8 cellular contexts compared by ENCODE assay signal in the genomic region with DNA sequence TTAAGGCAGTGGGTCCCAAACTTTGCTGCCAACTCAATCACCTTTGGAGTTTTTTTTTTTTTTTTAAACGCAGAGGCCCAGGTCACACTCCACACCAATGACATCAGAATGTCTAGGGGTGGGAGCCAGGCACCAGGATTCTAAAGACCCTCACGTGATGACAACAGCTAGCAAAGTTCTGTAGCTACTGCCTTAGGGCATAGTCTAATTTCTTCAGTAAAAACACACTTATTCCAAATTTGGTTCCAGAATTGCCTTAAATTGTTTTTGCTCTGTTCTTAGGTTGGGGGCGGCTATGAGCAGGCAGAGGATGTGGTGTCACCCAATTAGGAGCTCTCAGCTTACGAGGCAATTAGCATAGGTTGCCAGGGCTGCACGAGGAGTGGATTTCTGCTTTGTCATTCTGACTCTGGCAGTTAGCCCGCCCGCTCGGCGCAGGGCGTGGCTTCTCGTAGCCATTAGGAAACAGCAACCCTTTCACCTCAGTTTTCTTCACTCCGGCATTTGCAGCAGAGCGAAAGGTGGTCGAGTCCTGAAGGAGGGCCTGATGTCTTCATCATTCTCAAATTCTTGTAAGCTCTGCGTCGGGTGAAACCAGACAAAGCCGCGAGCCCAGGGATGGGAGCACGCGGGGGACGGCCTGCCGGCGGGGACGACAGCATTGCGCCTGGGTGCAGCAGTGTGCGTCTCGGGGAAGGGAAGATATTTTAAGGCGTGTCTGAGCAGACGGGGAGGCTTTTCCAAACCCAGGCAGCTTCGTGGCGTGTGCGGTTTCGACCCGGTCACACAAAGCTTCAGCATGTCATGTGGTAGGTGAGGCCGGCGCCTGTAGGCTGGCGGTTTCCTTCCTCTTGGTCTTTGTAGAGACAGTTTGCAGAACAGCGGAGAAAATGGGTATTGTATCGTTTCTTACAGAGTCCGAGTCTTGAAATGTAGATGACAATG. TPM values are rescaled to one million over a fixed set of nuclear protein-coding genes. Genes with fewer than 3 reads are reported as not detected.
A peak's percentile ranks its signal among the peaks of the same experiment; 100 is the strongest.
DNase-seq lines count a peak whose midpoint lies in the region; TF ChIP-seq lines count a peak whose summit lies in the region.

No MANE protein-coding gene starts in this region.

- peaks cover 26% of the 10 kb centered on the region for H3K4me1 Mint-ChIP-seq in neural progenitor cell

- peak overlapping the region; percentile 86 for H3K9ac ChIP-seq in MM.1S (ENCODE audit: low read length)
- peak overlapping the region; percentile 24 for H3K9ac ChIP-seq in neural progenitor cell

- no peaks in the 10 kb centered on the region for H3K27me3 Mint-ChIP-seq in neural progenitor cell (ENCODE audit: insufficient read depth, low read depth)

- H3K4me3 ChIP-seq in MM.1S (ENCODE audit: low read length) (peak overlapping the region; percentile 83), neural progenitor cell (peak overlapping the region; percentile 67)

- H3K4me1 ChIP-seq in MM.1S (ENCODE audit: low read length) (peaks cover 12% of the 10 kb centered on the region), neural progenitor cell (peaks cover 27% of the 10 kb centered on the region)

- H3K27ac ChIP-seq in MM.1S (ENCODE audit: low read length) = peak overlapping the region; percentile 95
- peak overlapping the region; percentile 81 for H3K27ac ChIP-seq in neural progenitor cell

- no peaks in the 10 kb centered on the region for H4K20me1 ChIP-seq in MM.1S (ENCODE audit: insufficient read depth, low read length)
- H4K20me1 ChIP-seq in neural progenitor cell (ENCODE audit: low read depth) = peaks cover 6% of the 10 kb centered on the region

- TF ChIP-seq CTCF in MM.1S (IDR thresholded peaks at IDR 0.05; ENCODE audit: low read length) = no peak
- no peak for TF ChIP-seq CTCF in neural progenitor cell (IDR thresholded peaks at IDR 0.05)

- peak overlapping the region; percentile 96 for H3K27ac Mint-ChIP-seq in neural progenitor cell

- H3F3A ChIP-seq in MM.1S (ENCODE audit: insufficient read depth, low read length) (peaks cover 33% of the 10 kb centered on the region), neural progenitor cell (ENCODE audit: low read depth) (peaks cover 32% of the 10 kb centered on the region)

- no peaks in the 10 kb centered on the region for H3K27me3 ChIP-seq in MM.1S (replicated peaks; ENCODE audit: insufficient read depth, low read length)
- no peaks in the 10 kb centered on the region for H3K27me3 ChIP-seq in neural progenitor cell

- H3K9me3 ChIP-seq in MM.1S (replicated peaks; ENCODE audit: insufficient read depth, low read length) (no peaks in the 10 kb centered on the region), neural progenitor cell (ENCODE audit: low read depth) (no peaks in the 10 kb centered on the region)

- no peaks in the 10 kb centered on the region for H3K9me2 ChIP-seq in MM.1S (replicated peaks; ENCODE audit: insufficient read depth, low read length)

- peaks cover 3% of the 10 kb centered on the region for H3K36me3 Mint-ChIP-seq in neural progenitor cell

- H2AFZ ChIP-seq in MM.1S (ENCODE audit: low read length) = peak overlapping the region; percentile 66
- H2AFZ ChIP-seq in neural progenitor cell (replicated peaks) = peak overlapping the region; percentile 86

- DNase-seq in GDM1 (lab: John Stamatoyannopoulos, UW) (peak; percentile 91), HCEC 1CT (peak; percentile 93), MM.1S (peak; percentile 99), SIG-M5 treated with dmso at 0.1 percent for 504 hours (lab: John Stamatoyannopoulos, UW; ENCODE audit: unreplicated experiment) (peak; percentile 99), foreskin melanocyte (peak; percentile 97), neural progenitor cell (ENCODE audit: low spot score) (peak; percentile 97), stromal cell of bone marrow (ENCODE audit: low read depth) (peak; percentile 94)
- peak; percentile 63 to 78 (median 69) for DNase-seq in activated naive CD4-positive, alpha-beta T cell (lab: John Stamatoyannopoulos, UW)

- H3K79me2 ChIP-seq in MM.1S (ENCODE audit: low read length) (peaks cover 42% of the 10 kb centered on the region), neural progenitor cell (ENCODE audit: low read depth) (peaks cover 46% of the 10 kb centered on the region)

- no peaks in the 10 kb centered on the region for H3K9me3 Mint-ChIP-seq in neural progenitor cell

- H3K36me3 ChIP-seq in MM.1S (replicated peaks; ENCODE audit: insufficient read depth, low read length) (no peaks in the 10 kb centered on the region; the same call in 1 of the 2 replicates), neural progenitor cell (no peaks in the 10 kb centered on the region)

- H3K4me2 ChIP-seq in MM.1S (ENCODE audit: low read depth, low read length) = peak overlapping the region; percentile 93
- peak overlapping the region; percentile 91 for H3K4me2 ChIP-seq in neural progenitor cell

- H3K4me3 Mint-ChIP-seq in neural progenitor cell = peak overlapping the region; percentile 98

RNA-seq across cellular contexts. Expression of a gene that starts 16.7 kb away (rescaled TPM):
- total RNA-seq in neural progenitor cell (ENCODE audit: low replicate concordance) = 4.3 and 8.0 TPM in 2 replicates

Comparison
In these comparisons a context has a peak if more than half of its experiments do, and no peak if none do; other contexts are left out.
1. Peak in every context shown above with its lines: DNase-seq, H3K4me3 ChIP-seq and H3K27ac ChIP-seq.